16 cellular contexts compared by ENCODE assay signal in genomic region chr5:93305984-93306383, GRCh38.
DNase-seq lines count a peak whose midpoint lies in the region; ATAC-seq, FAIRE-seq and TF ChIP-seq lines count a peak whose summit lies in the region.
"Had no signal": no experiment of that assay in that cellular context is flagged by ENCODE, and none has a peak within 500 bp of the region (broad histone marks: within the 10 kb centered on the region; RNA-seq: fewer than 3 reads in every experiment).

No MANE protein-coding gene starts in this region.

- no peak for ATAC-seq in HG03045 (IDR thresholded peaks at IDR 0.05; ENCODE audit: unreplicated experiment)
- ATAC-seq: natural killer cell had no signal

- no peaks in the 10 kb centered on the region for H3K36me3 Mint-ChIP-seq in mesothelial cell of epicardium
- H3K36me3 Mint-ChIP-seq: activated naive CD8-positive, alpha-beta T cell treated with anti-CD3 and anti-CD28 coated beads, Interleukin-2, amount 10 ng/mL, durations not matched to agents 7 days and 5 days; CD14-positive monocyte; natural killer cell had no signal

- H3K27ac Mint-ChIP-seq in mesothelial cell of epicardium = no peak overlapping the region
- H3K27ac Mint-ChIP-seq: activated naive CD8-positive, alpha-beta T cell treated with anti-CD3 and anti-CD28 coated beads, Interleukin-2, amount 10 ng/mL, durations not matched to agents 7 days and 5 days; CD14-positive monocyte; natural killer cell had no signal

- peak overlapping the region; percentile 10 for H3K4me3 Mint-ChIP-seq in mesothelial cell of epicardium
- H3K4me3 Mint-ChIP-seq: activated naive CD8-positive, alpha-beta T cell treated with anti-CD3 and anti-CD28 coated beads, Interleukin-2, amount 10 ng/mL, durations not matched to agents 7 days and 5 days; CD14-positive monocyte; natural killer cell had no signal

- peaks cover 63% of the 10 kb centered on the region for H3K4me1 Mint-ChIP-seq in mesothelial cell of epicardium
- H3K4me1 Mint-ChIP-seq: activated naive CD8-positive, alpha-beta T cell treated with anti-CD3 and anti-CD28 coated beads, Interleukin-2, amount 10 ng/mL, durations not matched to agents 7 days and 5 days; CD14-positive monocyte; natural killer cell had no signal

- no peaks in the 10 kb centered on the region for H3K36me3 ChIP-seq in bronchial epithelial cell (ENCODE audit: control insufficient read depth, insufficient read depth, low read length)
- H3K36me3 ChIP-seq: SJCRH30 had no signal

- H3K27me3 ChIP-seq in bronchial epithelial cell (ENCODE audit: control insufficient read depth, insufficient read depth, low read length) = no peaks in the 10 kb centered on the region
- H3K27me3 ChIP-seq: SJCRH30 had no signal

- DNase-seq in ELF-1 (ENCODE audit: low read depth, low spot score) (peak; percentile 25), LNCaP clone FGC (ENCODE audit: low read depth) (peak; percentile 44), bronchial epithelial cell (ENCODE audit: low read depth) (peak; percentile 8), mesothelial cell of epicardium (ENCODE audit: low spot score in 2 of 2, unreplicated experiment in 2 of 2) (no peak), DMS 273 (lab: John Stamatoyannopoulos, UW; ENCODE audit: unreplicated experiment) (no peak)
- no peak for DNase-seq in activated effector memory CD4-positive, alpha-beta T cell treated with Interleukin-2 at 50 U/mL for 16 hours
- DNase-seq: activated CD8-positive, alpha-beta memory T cell treated with anti-CD3 and anti-CD28 coated beads, Interleukin-2, amount 50 U/mL, for 4 hours; activated naive CD8-positive, alpha-beta T cell treated with anti-CD3 and anti-CD28 coated beads, Interleukin-2, amount 10 ng/mL, durations not matched to agents 7 days and 5 days; natural killer cell; NCI-H345; substantia nigra had no signal

- peak; percentile 68 for FAIRE-seq in bronchial epithelial cell (lab: Jason Lieb, UNC)
- FAIRE-seq: colon had no signal

- no peaks in the 10 kb centered on the region for H3K9me3 Mint-ChIP-seq in mesothelial cell of epicardium
- H3K9me3 Mint-ChIP-seq: activated naive CD8-positive, alpha-beta T cell treated with anti-CD3 and anti-CD28 coated beads, Interleukin-2, amount 10 ng/mL, durations not matched to agents 7 days and 5 days had no signal

- no peaks in the 10 kb centered on the region for H3K27me3 Mint-ChIP-seq in mesothelial cell of epicardium (ENCODE audit: low read depth)

- no peak for TF ChIP-seq CTCF in LNCaP clone FGC (IDR thresholded peaks at IDR 0.05; ENCODE audit: control insufficient read depth, extremely low read depth, insufficient read depth)
- TF ChIP-seq CTCF in bronchial epithelial cell (IDR thresholded peaks at IDR 0.05; ENCODE audit: insufficient read depth, low read length, severe bottlenecking) = no peak
- no peak for TF ChIP-seq CTCF in mesothelial cell of epicardium (IDR thresholded peaks at IDR 0.05; ENCODE audit: unreplicated experiment)

- H3K4me3 ChIP-seq in LNCaP clone FGC (ENCODE audit: low read depth, low read length) = no peak overlapping the region
- H3K4me3 ChIP-seq in bronchial epithelial cell (ENCODE audit: low read depth, low read length) = no peak overlapping the region
- H3K4me3 ChIP-seq: SJCRH30, skin epidermis had no signal

Comparison
In these comparisons a context has a peak if more than half of its experiments do, and no peak if none do; other contexts are left out.
1. DNase-seq: peak in ELF-1 (single experiment), LNCaP clone FGC (single experiment) and bronchial epithelial cell (single experiment); none in mesothelial cell of epicardium (0 of 2), activated effector memory CD4-positive, alpha-beta T cell treated with Interleukin-2 at 50 U/mL for 16 hours (single experiment) and DMS 273 (single experiment).